In genomic region chr17:79473111-79473835, GRCh38 we compare ENCODE assay signal across 23 cellular contexts.
DNase-seq lines count a peak whose midpoint lies in the region; ATAC-seq, FAIRE-seq and TF ChIP-seq lines count a peak whose summit lies in the region.
"Had no signal": no experiment of that assay in that cellular context is flagged by ENCODE, and none has a peak within 500 bp of the region (broad histone marks: within the 10 kb centered on the region; RNA-seq: fewer than 3 reads in every experiment).

No MANE protein-coding gene starts in this region.

- BruUV-seq in HepG2 (replicated peaks; lab: Mats Ljungman, UMichigan) (no TSS peak), OCI-LY7 (replicated peaks; lab: Mats Ljungman, UMichigan) (no TSS peak)

- H3K4me3 ChIP-seq in HepG2 (replicated peaks in 1 of 3; ENCODE audit: insufficient read depth in 1 of 3, low read depth in 2 of 3, low read length in 3 of 3) (no peak overlapping the region), right lobe of liver (no peak overlapping the region), OCI-LY7 (ENCODE audit: low read depth, low read length, poor library complexity, severe bottlenecking) (no peak overlapping the region)
- H3K4me3 ChIP-seq: BLaER1 treated with 17β-estradiol and CSF1 and Interleukin-3, amounts not matched to agents 10 nM and 100 nM; HAP-1; tibial artery had no signal

- FAIRE-seq in HepG2 (lab: Jason Lieb, UNC) = peak; percentile 21
- FAIRE-seq: GM19239 had no signal

- H3K4me2 ChIP-seq in HepG2 (ENCODE audit: low read depth, low read length) (no peak overlapping the region), OCI-LY7 (ENCODE audit: low read length) (no peak overlapping the region)
- H3K4me2 ChIP-seq: BLaER1 treated with 17β-estradiol and CSF1 and Interleukin-3, amounts not matched to agents 10 nM and 100 nM had no signal

- in situ Hi-C loops in HepG2 (cut with HindIII; ENCODE audit: extremely low pct_ligation_motif_present, low pct_unique_long_range_greater_than_20kb) = no loop called here

- ATAC-seq in HepG2 (no peak), right lobe of liver (no peak), HG02870 (IDR thresholded peaks at IDR 0.05; ENCODE audit: unreplicated experiment) (no peak), GM18909 (IDR thresholded peaks at IDR 0.05; ENCODE audit: poor library complexity, unreplicated experiment) (no peak)
- ATAC-seq: stimulated activated memory B cell treated with anti-CD40 and anti-IgM and Interleukin-4, amounts not matched to agents 10 μg/mL and 1 μg/mL and 100 μg/mL, for 72 hours had no signal

- H3K4me1 ChIP-seq in HepG2 (ENCODE audit: insufficient read depth, low read length) (no peaks in the 10 kb centered on the region), right lobe of liver (no peaks in the 10 kb centered on the region), OCI-LY7 (ENCODE audit: insufficient read depth, low read length, poor library complexity, severe bottlenecking) (no peaks in the 10 kb centered on the region)
- H3K4me1 ChIP-seq: HAP-1, tibial artery had no signal

- 4% methylated on average over 12 of the region's 13 CpGs for WGBS in HepG2 (ENCODE audit: low lambda C conversion rate)
- 41% methylated on average over 9 of the region's 13 CpGs for WGBS in right lobe of liver (ENCODE audit: insufficient coverage, low coverage, low lambda C conversion rate, missing lambda C conversion rate)

- no peak for TF ChIP-seq CTCF in HepG2 (CRISPR knock-in tag; IDR thresholded peaks at IDR 0.05)
- no peak for TF ChIP-seq CTCF in right lobe of liver (IDR thresholded peaks at IDR 0.05)
- no peak for TF ChIP-seq CTCF in OCI-LY7 (conservative IDR thresholded peaks at IDR 0.05; ENCODE audit: low read length)

- CTCF ChIA-PET in HepG2 (lab: Yijun Ruan, JAX; ENCODE audit: low intra/inter-chr PET ratio, low total read pairs) = no interaction called here
- CTCF ChIA-PET in OCI-LY7 (lab: Charles Lee; ENCODE audit: unreplicated experiment) = no interaction called here

- POLR2A ChIA-PET in HepG2 (lab: Yijun Ruan, JAX) = no interaction called here
- POLR2A ChIA-PET in OCI-LY7 (lab: Charles Lee) = interaction anchor here (0.7 kb wide), 1 partner anchor 42 kb away, joined by 4 read pairs; no protein-coding TSS in a partner anchor

- intact Hi-C loops in HepG2 (cut with micrococcal nuclease; ENCODE audit: unreplicated experiment) = no loop called here
- intact Hi-C loops in right lobe of liver (cut with DNase I) = no loop called here
- intact Hi-C loops in OCI-LY7 (cut with micrococcal nuclease; ENCODE audit: unreplicated experiment) = no loop called here

- H3K9me3 ChIP-seq in HepG2 (ENCODE audit: low read length) = no peaks in the 10 kb centered on the region
- H3K9me3 ChIP-seq in right lobe of liver = no peaks in the 10 kb centered on the region
- H3K9me3 ChIP-seq in OCI-LY7 (ENCODE audit: low read length) = no peaks in the 10 kb centered on the region
- H3K9me3 ChIP-seq: BLaER1 treated with 17β-estradiol and CSF1 and Interleukin-3, amounts not matched to agents 10 nM and 100 nM; HAP-1; tibial artery had no signal

- no peaks in the 10 kb centered on the region for H3K79me2 ChIP-seq in HepG2 (ENCODE audit: insufficient read depth, low read length)
- no peaks in the 10 kb centered on the region for H3K79me2 ChIP-seq in OCI-LY7 (ENCODE audit: insufficient read depth, low read depth, low read length)

- H4K20me1 ChIP-seq in HepG2 (ENCODE audit: insufficient read depth, low read length) (no peaks in the 10 kb centered on the region), OCI-LY7 (ENCODE audit: insufficient read depth, low read length) (no peaks in the 10 kb centered on the region)
- H4K20me1 ChIP-seq: BLaER1 treated with 17β-estradiol and CSF1 and Interleukin-3, amounts not matched to agents 10 nM and 100 nM had no signal

- TF ChIP-seq EP300 in HepG2 (IDR thresholded peaks at IDR 0.05; ENCODE audit: low read depth in 2 of 2, low read length in 2 of 2) (no peak), HepG2 (CRISPR knock-in tag; IDR thresholded peaks at IDR 0.05; ENCODE audit: borderline replicate concordance) (no peak)

- no peak for TF ChIP-seq POLR2A in HepG2 (IDR thresholded peaks at IDR 0.05; ENCODE audit: insufficient read depth in 1 of 2, low read depth in 2 of 2, low read length in 2 of 2)
- TF ChIP-seq POLR2A in right lobe of liver (IDR thresholded peaks at IDR 0.05) = no peak

- no peaks in the 10 kb centered on the region for H3K9me2 ChIP-seq in OCI-LY7 (ENCODE audit: insufficient read depth, low read length)

- H3K27me3 ChIP-seq in HepG2 (ENCODE audit: control insufficient read depth in 1 of 2, insufficient read depth in 2 of 2, low read length in 2 of 2) (peaks cover 16 to 70% of the 10 kb centered on the region in 2 experiments), right lobe of liver (no peaks in the 10 kb centered on the region)

- DNase-seq in HepG2 (ENCODE audit: low spot score) = peak; percentile 39
- no peak for DNase-seq in right lobe of liver
- DNase-seq in SW480 (ENCODE audit: low spot score) = peak; percentile 40
- peak; percentile 1 for DNase-seq in iris pigment epithelial cell (ENCODE audit: low read depth)
- no peak for DNase-seq in activated gamma-delta T cell treated with Interleukin-2 at 50 U/mL for 16 hours
- DNase-seq in OCI-LY7 (ENCODE audit: low spot score) = no peak
- DNase-seq: activated CD4-positive, alpha-beta T cell treated with anti-CD3 and anti-CD28 coated beads, Interleukin-2, amount 50 U/mL, for 4 hours; activated naive CD4-positive, alpha-beta T cell; effector CD8-positive, alpha-beta T cell; GDM1; MM.1S; NCI-H187; NCI-H510A treated with DMSO at 0.1 percent for 48 hours; SHP77 treated with DMSO at 0.1 percent for 48 hours; tibial artery had no signal

- H3K36me3 ChIP-seq in HepG2 (replicated peaks in 1 of 2; ENCODE audit: control insufficient read depth in 1 of 2, insufficient read depth in 2 of 2, low read length in 2 of 2) (no peaks in the 10 kb centered on the region), right lobe of liver (no peaks in the 10 kb centered on the region), OCI-LY7 (ENCODE audit: insufficient read depth, low read length) (no peaks in the 10 kb centered on the region)
- H3K36me3 ChIP-seq: BLaER1 treated with 17β-estradiol and CSF1 and Interleukin-3, amounts not matched to agents 10 nM and 100 nM; HAP-1; tibial artery had no signal

- H3K27ac ChIP-seq in HepG2 (ENCODE audit: extremely low read length, insufficient read depth, low read length) = no peak overlapping the region
- no peak overlapping the region for H3K27ac ChIP-seq in right lobe of liver
- no peak overlapping the region for H3K27ac ChIP-seq in OCI-LY7 (ENCODE audit: low read depth, low read length, poor library complexity, severe bottlenecking)
- H3K27ac ChIP-seq: 22Rv1; BLaER1 treated with 17β-estradiol and CSF1 and Interleukin-3, amounts not matched to agents 10 nM and 100 nM; HL-60; tibial artery had no signal

- no peak for TF ChIP-seq RAD21 in HepG2 (CRISPR knock-in tag; IDR thresholded peaks at IDR 0.05)

- H2AFZ ChIP-seq in HepG2 (ENCODE audit: low read length) (no peak overlapping the region), OCI-LY7 (ENCODE audit: low read length) (no peak overlapping the region)

- no peak overlapping the region for H3K9ac ChIP-seq in HepG2 (ENCODE audit: insufficient read depth, low read depth, low read length)
- H3K9ac ChIP-seq: BLaER1 treated with 17β-estradiol and CSF1 and Interleukin-3, amounts not matched to agents 10 nM and 100 nM had no signal

TF ChIP-seq in HepG2, 621 proteins besides CTCF, POLR2A, EP300 and RAD21 (continues in another document):
- TF ChIP-seq, protein P1, sequence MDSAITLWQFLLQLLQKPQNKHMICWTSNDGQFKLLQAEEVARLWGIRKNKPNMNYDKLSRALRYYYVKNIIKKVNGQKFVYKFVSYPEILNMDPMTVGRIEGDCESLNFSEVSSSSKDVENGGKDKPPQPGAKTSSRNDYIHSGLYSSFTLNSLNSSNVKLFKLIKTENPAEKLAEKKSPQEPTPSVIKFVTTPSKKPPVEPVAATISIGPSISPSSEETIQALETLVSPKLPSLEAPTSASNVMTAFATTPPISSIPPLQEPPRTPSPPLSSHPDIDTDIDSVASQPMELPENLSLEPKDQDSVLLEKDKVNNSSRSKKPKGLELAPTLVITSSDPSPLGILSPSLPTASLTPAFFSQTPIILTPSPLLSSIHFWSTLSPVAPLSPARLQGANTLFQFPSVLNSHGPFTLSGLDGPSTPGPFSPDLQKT (CRISPR knock-in tag; IDR thresholded peaks at IDR 0.05; ENCODE audit: borderline replicate concordance) = no peak
- TF ChIP-seq EHMT2 (IDR thresholded peaks at IDR 0.05; ENCODE audit: borderline replicate concordance, low read depth, low read length) = no peak
- TF ChIP-seq ZSCAN9 (CRISPR knock-in tag; IDR thresholded peaks at IDR 0.05; ENCODE audit: borderline replicate concordance) = no peak
- TF ChIP-seq FOSL2 (CRISPR knock-in tag; IDR thresholded peaks at IDR 0.05) = peak; percentile 27; the same call in 1 of the 2 replicates
- no peak for TF ChIP-seq ZNF720 (CRISPR knock-in tag; IDR thresholded peaks at IDR 0.05)
- TF ChIP-seq ZNF547 (CRISPR knock-in tag; IDR thresholded peaks at IDR 0.05) = no peak
- TF ChIP-seq FOXA1 (IDR thresholded peaks at IDR 0.05) = no peak
- 0 out of 2 replicates have a peak, but pooled peaks have one; percentile 11 for TF ChIP-seq FOXA1 (CRISPR knock-in tag; IDR thresholded peaks at IDR 0.05)
- TF ChIP-seq, protein P2, sequence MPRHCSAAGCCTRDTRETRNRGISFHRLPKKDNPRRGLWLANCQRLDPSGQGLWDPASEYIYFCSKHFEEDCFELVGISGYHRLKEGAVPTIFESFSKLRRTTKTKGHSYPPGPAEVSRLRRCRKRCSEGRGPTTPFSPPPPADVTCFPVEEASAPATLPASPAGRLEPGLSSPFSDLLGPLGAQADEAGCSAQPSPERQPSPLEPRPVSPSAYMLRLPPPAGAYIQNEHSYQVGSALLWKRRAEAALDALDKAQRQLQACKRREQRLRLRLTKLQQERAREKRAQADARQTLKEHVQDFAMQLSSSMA (CRISPR knock-in tag; IDR thresholded peaks at IDR 0.05) = no peak
- TF ChIP-seq ZFP90 (CRISPR knock-in tag; IDR thresholded peaks at IDR 0.05; ENCODE audit: borderline replicate concordance) = no peak
- TF ChIP-seq, protein P3, sequence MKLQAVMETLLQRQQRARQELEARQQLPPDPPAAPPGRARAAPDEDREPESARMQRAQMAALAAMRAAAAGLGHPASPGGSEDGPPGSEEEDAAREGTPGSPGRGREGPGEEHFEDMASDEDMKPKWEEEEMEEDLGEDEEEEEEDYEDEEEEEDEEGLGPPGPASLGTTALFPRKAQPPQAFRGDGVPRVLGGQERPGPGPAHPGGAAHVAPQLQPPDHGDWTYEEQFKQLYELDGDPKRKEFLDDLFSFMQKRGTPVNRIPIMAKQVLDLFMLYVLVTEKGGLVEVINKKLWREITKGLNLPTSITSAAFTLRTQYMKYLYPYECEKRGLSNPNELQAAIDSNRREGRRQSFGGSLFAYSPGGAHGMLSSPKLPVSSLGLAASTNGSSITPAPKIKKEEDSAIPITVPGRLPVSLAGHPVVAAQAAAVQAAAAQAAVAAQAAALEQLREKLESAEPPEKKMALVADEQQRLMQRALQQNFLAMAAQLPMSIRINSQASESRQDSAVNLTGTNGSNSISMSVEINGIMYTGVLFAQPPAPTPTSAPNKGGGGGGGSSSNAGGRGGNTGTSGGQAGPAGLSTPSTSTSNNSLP (IDR thresholded peaks at IDR 0.05; ENCODE audit: low read depth, low read length) = no peak

Comparison
In these comparisons a context has a peak if more than half of its experiments do, and no peak if none do; other contexts are left out.
1. DNase-seq: peak in HepG2 (single experiment), SW480 (single experiment) and iris pigment epithelial cell (single experiment); none in right lobe of liver (0 of 3), activated gamma-delta T cell treated with Interleukin-2 at 50 U/mL for 16 hours (single experiment) and OCI-LY7 (single experiment).